ENCODE assay signal across 12 cellular contexts in the genomic region with DNA sequence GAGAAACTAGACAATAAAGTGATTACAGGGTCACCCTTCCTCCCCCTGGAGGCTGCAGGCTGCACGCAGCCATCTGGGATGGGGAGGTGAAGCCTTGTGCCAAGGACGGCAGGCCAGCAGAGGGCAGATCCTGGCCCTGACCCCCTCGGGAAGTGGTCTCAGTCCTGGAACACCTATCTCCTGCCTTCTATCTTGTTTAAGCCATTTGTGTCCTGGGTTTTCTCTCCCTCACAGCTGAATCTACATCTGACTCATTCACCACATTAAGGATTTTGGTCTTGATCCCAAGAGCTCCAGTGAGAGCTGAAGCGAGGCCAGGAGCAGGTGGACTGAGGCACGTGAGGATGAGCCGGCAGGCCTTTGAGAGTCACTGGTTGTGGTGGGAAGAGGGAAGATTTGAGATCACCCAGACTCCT. TPM values are rescaled to one million over a fixed set of nuclear protein-coding genes. Genes with fewer than 3 reads are reported as not detected.
A peak's percentile ranks its signal among the peaks of the same experiment; 100 is the strongest.
DNase-seq lines count a peak whose midpoint lies in the region; ATAC-seq, FAIRE-seq and TF ChIP-seq lines count a peak whose summit lies in the region.
"Had no signal": no experiment of that assay in that cellular context is flagged by ENCODE, and none has a peak within 500 bp of the region (broad histone marks: within the 10 kb centered on the region; RNA-seq: fewer than 3 reads in every experiment).

No MANE protein-coding gene starts in this region.

- H3K4me1 ChIP-seq in RWPE2 (ENCODE audit: insufficient read depth, poor library complexity, severe bottlenecking): no peaks in the 10 kb centered on the region
- peaks cover 0 to 13% (median 4%) of the 10 kb centered on the region in 9 donors for H3K4me1 ChIP-seq in heart right ventricle
- no peaks in the 10 kb centered on the region for H3K4me1 ChIP-seq in smooth muscle cell (ENCODE audit: low read depth)
- H3K4me1 ChIP-seq: SJSA1 had no signal

- no peak overlapping the region for H3K4me2 ChIP-seq in smooth muscle cell

- no peak for FAIRE-seq in GM12892 (lab: Jason Lieb, UNC)

- no peak overlapping the region for H3K27ac ChIP-seq in RWPE2 (ENCODE audit: poor library complexity, severe bottlenecking)
- H3K27ac ChIP-seq in heart right ventricle: no peak overlapping the region
- H3K27ac ChIP-seq in smooth muscle cell (ENCODE audit: low read depth): no peak overlapping the region
- H3K27ac ChIP-seq: BLaER1 treated with 17β-estradiol and CSF1 and Interleukin-3, amounts not matched to agents 10 nM and 100 nM; SJSA1 had no signal

- H3K9me3 ChIP-seq in RWPE2 (ENCODE audit: severe bottlenecking) (no peaks in the 10 kb centered on the region), heart right ventricle (no peaks in the 10 kb centered on the region), smooth muscle cell (replicated peaks; ENCODE audit: low read depth) (no peaks in the 10 kb centered on the region)
- H3K9me3 ChIP-seq: BLaER1 treated with 17β-estradiol and CSF1 and Interleukin-3, amounts not matched to agents 10 nM and 100 nM; SJSA1 had no signal

- DNase-seq in SKM-1 treated with dmso at 0.1 percent for 144 hours (lab: John Stamatoyannopoulos, UW; ENCODE audit: unreplicated experiment) (peak; percentile 8), SKM-1 (lab: John Stamatoyannopoulos, UW; ENCODE audit: unreplicated experiment) (no peak), RWPE2 (ENCODE audit: low spot score) (no peak), heart right ventricle (no peak), smooth muscle cell (lab: John Stamatoyannopoulos, UW; ENCODE audit: unreplicated experiment) (no peak), GM12892 (ENCODE audit: insufficient read length) (no peak)
- DNase-seq: amniotic stem cell, natural killer cell had no signal

- TF ChIP-seq CTCF in RWPE2 (IDR thresholded peaks at IDR 0.05; ENCODE audit: poor library complexity, severe bottlenecking) (no peak), heart right ventricle (IDR thresholded peaks at IDR 0.05) (peak in 5 of 9 donors; percentile 14 to 40 (median 36)), smooth muscle cell (IDR thresholded peaks at IDR 0.05; ENCODE audit: borderline replicate concordance, insufficient read depth, poor library complexity, severe bottlenecking) (peak; percentile 19)

- 50 to 59% methylated on average over 6 of the region's 6 CpGs for WGBS in heart right ventricle, 2 donors
- 32% methylated on average over 6 of the region's 6 CpGs for WGBS in smooth muscle cell (ENCODE audit: low lambda C conversion rate)

- H3K4me3 ChIP-seq in RWPE2 (ENCODE audit: severe bottlenecking) (no peak overlapping the region), heart right ventricle (no peak overlapping the region), smooth muscle cell (no peak overlapping the region)
- H3K4me3 ChIP-seq: BLaER1 treated with 17β-estradiol and CSF1 and Interleukin-3, amounts not matched to agents 10 nM and 100 nM; SJSA1 had no signal

- no peaks in the 10 kb centered on the region for H4K20me1 ChIP-seq in smooth muscle cell (ENCODE audit: low read depth)

- no peaks in the 10 kb centered on the region for H3K36me3 ChIP-seq in RWPE2 (ENCODE audit: low read depth)
- H3K36me3 ChIP-seq in heart right ventricle: no peaks in the 10 kb centered on the region
- H3K36me3 ChIP-seq in smooth muscle cell (ENCODE audit: low read depth): no peaks in the 10 kb centered on the region
- H3K36me3 ChIP-seq: SJSA1 had no signal

- H3K79me2 ChIP-seq in smooth muscle cell (ENCODE audit: low read depth): no peaks in the 10 kb centered on the region

- no peaks in the 10 kb centered on the region for H3K27me3 ChIP-seq in RWPE2 (ENCODE audit: insufficient read depth, poor library complexity, severe bottlenecking)
- H3K27me3 ChIP-seq in heart right ventricle: no peaks in the 10 kb centered on the region
- H3K27me3 ChIP-seq in smooth muscle cell (ENCODE audit: low read depth): no peaks in the 10 kb centered on the region
- H3K27me3 ChIP-seq: BLaER1 treated with 17β-estradiol and CSF1 and Interleukin-3, amounts not matched to agents 10 nM and 100 nM; SJSA1 had no signal

- ATAC-seq in RWPE2 (ENCODE audit: low read depth) (peak; percentile 53), heart right ventricle (peak in 5 of 8 donors; percentile 12 to 65 (median 50)), HG03095 (IDR thresholded peaks at IDR 0.05; ENCODE audit: unreplicated experiment) (no peak), HG02870 (IDR thresholded peaks at IDR 0.05; ENCODE audit: unreplicated experiment) (no peak)

- intact Hi-C loops in heart right ventricle (cut with DNase I): no loop called here

- TF ChIP-seq POLR2A in GM12892 (IDR thresholded peaks at IDR 0.05; ENCODE audit: low read depth, low read length): no peak

- H3K9ac ChIP-seq in smooth muscle cell (ENCODE audit: low read depth): no peak overlapping the region
- H3K9ac ChIP-seq: BLaER1 treated with 17β-estradiol and CSF1 and Interleukin-3, amounts not matched to agents 10 nM and 100 nM had no signal

- H3F3A ChIP-seq in smooth muscle cell (ENCODE audit: low read depth): no peaks in the 10 kb centered on the region

- no peak overlapping the region for H2AFZ ChIP-seq in smooth muscle cell (ENCODE audit: low read depth)

RNA-seq across cellular contexts. Expression of a gene that starts 16.4 kb away (rescaled TPM):
- 10 to 100 TPM in 9 of 10 donors, 1 to 10 TPM in 1; 9.9 to 48.3 (median 13.1) TPM for total RNA-seq in heart right ventricle
- 10 to 100 TPM in 1 of 2 donors, 1 to 10 TPM in 1; 6.7 to 27.1 TPM for polyA plus RNA-seq in heart right ventricle
- 2.3 and 2.4 TPM in 2 replicates for total RNA-seq in smooth muscle cell
- 1.4 and 1.6 TPM in 2 replicates for polyA plus RNA-seq in smooth muscle cell
- 12.1 TPM for polyA plus RNA-seq in GM12892 (2012; ENCODE audit: missing spikeins)

Comparison
In these comparisons a context has a peak if more than half of its experiments do, and no peak if none do; other contexts are left out.
1. ATAC-seq: peak in RWPE2 (single experiment) and heart right ventricle (5 of 8); none in HG03095 (single experiment) and HG02870 (single experiment).